8 cellular contexts compared by ENCODE assay signal in genomic region chr2:94874277-94874997, GRCh38. TPM values are rescaled to one million over a fixed set of nuclear protein-coding genes. Genes with fewer than 3 reads are reported as not detected.
DNase-seq lines count a peak whose midpoint lies in the region; ATAC-seq and TF ChIP-seq lines count a peak whose summit lies in the region.

No MANE protein-coding gene starts in this region.

- H3K4me1 Mint-ChIP-seq in activated CD4-positive, alpha-beta T cell treated with anti-CD3 and anti-CD28 coated beads for 36 hours: no peaks in the 10 kb centered on the region
- H3K4me1 Mint-ChIP-seq in naive B cell: no peaks in the 10 kb centered on the region

- no peak overlapping the region for H3K27ac Mint-ChIP-seq in activated CD4-positive, alpha-beta T cell treated with anti-CD3 and anti-CD28 coated beads for 36 hours
- no peak overlapping the region for H3K27ac Mint-ChIP-seq in naive B cell

- intact Hi-C loops in activated CD4-positive, alpha-beta T cell treated with anti-CD3 and anti-CD28 coated beads for 36 hours (cut with DNase I, micrococcal nuclease): loop anchor here (1.0 to 10.0 kb wide), 3 partner anchors 82 to 240 kb away; no protein-coding TSS in a partner anchor
- intact Hi-C loops in dorsolateral prefrontal cortex (cut with DNase I): loop anchor here in 1 of 2 donors (5.0 to 10.0 kb wide), 3 partner anchors 80 to 243 kb away; no protein-coding TSS in a partner anchor

- peaks cover 17% of the 10 kb centered on the region for H3K27me3 Mint-ChIP-seq in activated CD4-positive, alpha-beta T cell treated with anti-CD3 and anti-CD28 coated beads for 36 hours
- peaks cover 0 to 21% (median 0%) of the 10 kb centered on the region in 3 donors for H3K27me3 Mint-ChIP-seq in naive B cell

- TF ChIP-seq CTCF in GM12872 (IDR thresholded peaks at IDR 0.05; ENCODE audit: insufficient read depth, low read depth, low read length): peak; percentile 99
- TF ChIP-seq CTCF in dorsolateral prefrontal cortex (IDR thresholded peaks at IDR 0.05 in 54 of 56, conservative IDR thresholded peaks at IDR 0.05 in 2 of 56; ENCODE audit: low read depth in 1 of 56, partially characterized antibody in 56 of 56): peak in 54 of 56 donors; percentile 15 to 79 (median 64)

- peak; percentile 99 for ATAC-seq in HG02759 (IDR thresholded peaks at IDR 0.05; ENCODE audit: unreplicated experiment)
- ATAC-seq in activated CD4-positive, alpha-beta T cell treated with anti-CD3 and anti-CD28 coated beads for 36 hours: peak; percentile 72
- peak in 1 of 2 donors; percentile 21 for ATAC-seq in naive B cell (ENCODE audit: low read depth in 2 of 2)

- CTCF ChIA-PET in activated CD4-positive, alpha-beta T cell treated with anti-CD3 and anti-CD28 coated beads for 36 hours (lab: Charles Lee): interaction anchor here (1.2 kb wide), 1 partner anchor 82 kb away, joined by 6 read pairs; no protein-coding TSS in a partner anchor

- H3K4me3 ChIP-seq in dorsolateral prefrontal cortex: no peak overlapping the region

- DNase-seq in 8988T (peak; percentile 94), NCI-H1105 (lab: John Stamatoyannopoulos, UW) (peak; percentile 43), dorsolateral prefrontal cortex (peak in 5 of 10 donors; percentile 21 to 48 (median 33)), naive B cell (peak; percentile 15), NCI-H2107 (lab: John Stamatoyannopoulos, UW) (no peak)
- peak; percentile 81 for DNase-seq in activated CD4-positive, alpha-beta T cell treated with anti-CD3 and anti-CD28 coated beads for 36 hours

- H3K9me3 Mint-ChIP-seq in activated CD4-positive, alpha-beta T cell treated with anti-CD3 and anti-CD28 coated beads for 36 hours (ENCODE audit: low read depth): no peaks in the 10 kb centered on the region
- H3K9me3 Mint-ChIP-seq in naive B cell: peaks cover 0 to 4% (median 0%) of the 10 kb centered on the region in 7 donors

- POLR2A ChIA-PET in activated CD4-positive, alpha-beta T cell treated with anti-CD3 and anti-CD28 coated beads for 36 hours (lab: Charles Lee): no interaction called here

- peaks cover 0 to 75% (median 30%) of the 10 kb centered on the region in 45 donors for H3K27me3 ChIP-seq in dorsolateral prefrontal cortex

- H3K4me3 Mint-ChIP-seq in activated CD4-positive, alpha-beta T cell treated with anti-CD3 and anti-CD28 coated beads for 36 hours: no peak overlapping the region
- H3K4me3 Mint-ChIP-seq in naive B cell: peak overlapping the region in 1 of 8 donors; percentile 25

- H3K36me3 Mint-ChIP-seq in activated CD4-positive, alpha-beta T cell treated with anti-CD3 and anti-CD28 coated beads for 36 hours (ENCODE audit: low read depth): no peaks in the 10 kb centered on the region
- no peaks in the 10 kb centered on the region for H3K36me3 Mint-ChIP-seq in naive B cell

- no peak overlapping the region for H3K27ac ChIP-seq in dorsolateral prefrontal cortex

RNA-seq across cellular contexts. Expression of gene TEKT4, which starts 3.2 kb away (rescaled TPM):
- total RNA-seq in activated CD4-positive, alpha-beta T cell treated with anti-CD3 and anti-CD28 coated beads for 36 hours: not detected
- 1 to 10 TPM in 4 of 120 experiments, under 1 TPM in 46, not detected in 70; 0.17 to 1.3 (median 0.38) TPM for total RNA-seq in dorsolateral prefrontal cortex
- not detected for polyA plus RNA-seq in naive B cell (ENCODE audit: low read depth in 6 of 6)
